Comparison of ENCODE assay signal across 14 cellular contexts in the genomic region with DNA sequence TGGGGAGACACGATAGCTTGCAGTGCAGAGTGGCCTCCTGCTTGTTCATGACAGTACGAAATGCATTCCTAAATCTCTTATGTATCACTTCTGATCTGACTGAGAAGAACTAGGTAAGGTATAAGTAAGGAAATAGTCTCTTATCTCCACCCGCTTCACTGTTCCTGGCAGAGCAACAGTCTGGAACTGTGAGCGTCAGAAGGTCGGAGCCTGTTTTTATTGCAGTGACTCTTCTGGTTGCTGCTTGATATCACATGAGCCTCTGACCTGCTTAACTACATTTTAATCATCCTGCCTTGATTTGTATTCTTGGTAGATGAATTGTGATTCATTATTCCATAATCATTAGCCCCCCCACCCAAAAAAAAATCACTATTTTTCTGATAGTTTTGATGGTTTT.
DNase-seq lines count a peak whose midpoint lies in the region; ATAC-seq, FAIRE-seq and TF ChIP-seq lines count a peak whose summit lies in the region.
"Had no signal": no experiment of that assay in that cellular context is flagged by ENCODE, and none has a peak within 500 bp of the region (broad histone marks: within the 10 kb centered on the region; RNA-seq: fewer than 3 reads in every experiment).

No MANE protein-coding gene starts in this region.

- H3K79me2 ChIP-seq in endothelial cell of umbilical vein (ENCODE audit: control insufficient read depth, insufficient read depth, low read length) (peaks cover 36% of the 10 kb centered on the region), keratinocyte (ENCODE audit: control insufficient read depth, insufficient read depth, low read length) (peaks cover 4% of the 10 kb centered on the region)

- POLR2A ChIA-PET in HEK293 (lab: Yijun Ruan, JAX) (no interaction called here), endothelial cell of umbilical vein (lab: Charles Lee) (no interaction called here), A673 (lab: Charles Lee; ENCODE audit: low non-redundant PET) (no interaction called here)

- H3K9me1 ChIP-seq in endothelial cell of umbilical vein (replicated peaks; ENCODE audit: control insufficient read depth, extremely low read depth, insufficient read depth, low read length), result no peaks in the 10 kb centered on the region
- H3K9me1 ChIP-seq in keratinocyte (ENCODE audit: control insufficient read depth, extremely low read depth, insufficient read depth, low read length), result peaks cover 3% of the 10 kb centered on the region

- no peaks in the 10 kb centered on the region for H3K9me3 ChIP-seq in HEK293 (ENCODE audit: control insufficient read depth, insufficient read depth, low read depth, low read length)
- H3K9me3 ChIP-seq in endothelial cell of umbilical vein (replicated peaks; ENCODE audit: control insufficient read depth, insufficient read depth, low read length), result no peaks in the 10 kb centered on the region
- H3K9me3 ChIP-seq in keratinocyte (ENCODE audit: control insufficient read depth, low read depth, low read length), result no peaks in the 10 kb centered on the region
- no peaks in the 10 kb centered on the region for H3K9me3 ChIP-seq in A673 (ENCODE audit: low read depth, low read length, poor library complexity, severe bottlenecking)

- H3K9ac ChIP-seq in endothelial cell of umbilical vein (replicated peaks; ENCODE audit: extremely low read depth, insufficient read depth, low read length) (no peak overlapping the region), keratinocyte (ENCODE audit: control insufficient read depth, extremely low read depth, insufficient read depth, low read length) (no peak overlapping the region)

- no peak overlapping the region for H3K27ac ChIP-seq in HEK293 (ENCODE audit: extremely low read depth, low read depth, low read length)
- H3K27ac ChIP-seq in endothelial cell of umbilical vein (ENCODE audit: insufficient read depth, low read depth, low read length), result no peak overlapping the region
- no peak overlapping the region for H3K27ac ChIP-seq in keratinocyte (ENCODE audit: control insufficient read depth, insufficient read depth, low read length)
- no peak overlapping the region for H3K27ac ChIP-seq in A673 (ENCODE audit: low read depth, low read length, poor library complexity, severe bottlenecking)
- H3K27ac ChIP-seq: skin epidermis had no signal

- DNase-seq in endothelial cell of umbilical vein (ENCODE audit: low read depth, low spot score), result peak; percentile 29
- DNase-seq in keratinocyte (ENCODE audit: low read depth, low spot score), result no peak
- no peak for DNase-seq in sciatic nerve (ENCODE audit: low spot score)
- no peak for DNase-seq in A673 (ENCODE audit: low spot score)
- DNase-seq in NCI-H2171 treated with DMSO at 0.1 percent for 48 hours (lab: John Stamatoyannopoulos, UW), result no peak
- no peak for DNase-seq in globus pallidus (ENCODE audit: low spot score)
- no peak for DNase-seq in activated CD4-positive, alpha-beta T cell treated with anti-CD3 and anti-CD28 coated beads, Interleukin-2, amount 50 U/mL, for 4 hours
- DNase-seq: activated CD4-positive, alpha-beta T cell treated with anti-CD3 and anti-CD28 coated beads for 36 hours; NCI-H1417; NCI-H748 treated with DMSO at 0.1 percent for 48 hours; nucleus accumbens; stimulated activated CD8-positive, alpha-beta memory T cell treated with anti-CD3 and anti-CD28 coated beads, Interleukin-4, amount 100 ng/mL, for 48 hours had no signal

- peak; percentile 36 for ATAC-seq in sciatic nerve
- ATAC-seq: activated CD4-positive, alpha-beta T cell treated with anti-CD3 and anti-CD28 coated beads for 36 hours had no signal

- dilution Hi-C loops in endothelial cell of umbilical vein (cut with MboI; ENCODE audit: extremely low pct_ligation_motif_present, low sequenced_read_pairs) (no loop called here), keratinocyte (cut with MboI; ENCODE audit: extremely low pct_ligation_motif_present, low sequenced_read_pairs) (no loop called here)

- TF ChIP-seq CTCF in HEK293 (tag by site-specific recombination; IDR thresholded peaks at IDR 0.05) (no peak), endothelial cell of umbilical vein (IDR thresholded peaks at IDR 0.05; ENCODE audit: extremely low read depth in 1 of 2, insufficient read depth in 1 of 2, low read depth in 1 of 2, low read length in 2 of 2) (no peak), keratinocyte (optimal IDR thresholded peaks at IDR 0.05 in 1 of 3, IDR thresholded peaks at IDR 0.05 in 1 of 3, conservative IDR thresholded peaks at IDR 0.05 in 1 of 3; ENCODE audit: extremely low read depth in 1 of 3, insufficient read depth in 2 of 3, low read length in 3 of 3) (no peak), A673 (conservative IDR thresholded peaks at IDR 0.05; ENCODE audit: low read depth, low read length) (no peak)

- CTCF ChIA-PET in HEK293 (lab: Yijun Ruan, JAX) (no interaction called here), endothelial cell of umbilical vein (lab: Charles Lee) (no interaction called here), A673 (lab: Charles Lee) (no interaction called here)

- H3K36me3 ChIP-seq in HEK293 (ENCODE audit: control insufficient read depth in 2 of 2, insufficient read depth in 1 of 2, low read length in 2 of 2) (no peaks in the 10 kb centered on the region), endothelial cell of umbilical vein (ENCODE audit: control insufficient read depth in 2 of 2, extremely low read depth in 1 of 2, insufficient read depth in 2 of 2, low read length in 2 of 2) (peaks cover 2% of the 10 kb centered on the region in 2 experiments), keratinocyte (ENCODE audit: control insufficient read depth in 2 of 2, extremely low read depth in 1 of 2, insufficient read depth in 2 of 2, low read length in 2 of 2) (no peaks in the 10 kb centered on the region), A673 (ENCODE audit: insufficient read depth, low read length, poor library complexity, severe bottlenecking) (no peaks in the 10 kb centered on the region)

- H4K20me1 ChIP-seq in endothelial cell of umbilical vein (replicated peaks; ENCODE audit: control insufficient read depth, extremely low read depth, insufficient read depth, low read length) (no peaks in the 10 kb centered on the region), keratinocyte (ENCODE audit: control insufficient read depth, extremely low read depth, insufficient read depth, low read length) (no peaks in the 10 kb centered on the region)

- BruUV-seq in endothelial cell of umbilical vein (replicated peaks; lab: Mats Ljungman, UMichigan) (no TSS peak), A673 (replicated peaks; lab: Mats Ljungman, UMichigan) (no TSS peak)

- H3K27me3 ChIP-seq in endothelial cell of umbilical vein (ENCODE audit: control insufficient read depth in 2 of 2, insufficient read depth in 2 of 2, low read length in 2 of 2) (no peaks in the 10 kb centered on the region), keratinocyte (ENCODE audit: control insufficient read depth, extremely low read depth, insufficient read depth, low read length) (no peaks in the 10 kb centered on the region), A673 (replicated peaks; ENCODE audit: insufficient read depth, low read depth, low read length, poor library complexity) (no peaks in the 10 kb centered on the region)

- FAIRE-seq in endothelial cell of umbilical vein (lab: Jason Lieb, UNC) (peak; percentile 43), keratinocyte (lab: Jason Lieb, UNC) (peak; percentile 5)

- no peak overlapping the region for H3K4me2 ChIP-seq in endothelial cell of umbilical vein (ENCODE audit: insufficient read depth, low read length)
- no peak overlapping the region for H3K4me2 ChIP-seq in keratinocyte (ENCODE audit: control insufficient read depth, extremely low read depth, insufficient read depth, low read depth, low read length)

- no peak overlapping the region for H3K4me3 ChIP-seq in HEK293 (ENCODE audit: low read depth, low read length)
- no peak overlapping the region for H3K4me3 ChIP-seq in endothelial cell of umbilical vein (replicated peaks in 1 of 3; ENCODE audit: insufficient read depth in 1 of 3, low read depth in 1 of 3, low read length in 3 of 3)
- no peak overlapping the region for H3K4me3 ChIP-seq in keratinocyte (ENCODE audit: control insufficient read depth in 2 of 3, extremely low read depth in 1 of 3, insufficient read depth in 2 of 3, low read depth in 1 of 3, low read length in 3 of 3)
- no peak overlapping the region for H3K4me3 ChIP-seq in A673 (ENCODE audit: low read depth, low read length, poor library complexity, severe bottlenecking)
- H3K4me3 ChIP-seq: skin epidermis had no signal

- TF ChIP-seq POLR2A in endothelial cell of umbilical vein (IDR thresholded peaks at IDR 0.05; ENCODE audit: low read depth, low read length), result no peak

- H3K4me1 ChIP-seq in HEK293 (ENCODE audit: control insufficient read depth, insufficient read depth, low read length), result no peaks in the 10 kb centered on the region
- peaks cover 46% of the 10 kb centered on the region for H3K4me1 ChIP-seq in endothelial cell of umbilical vein (ENCODE audit: control insufficient read depth, extremely low read depth, insufficient read depth, low read length)
- H3K4me1 ChIP-seq in keratinocyte (ENCODE audit: control insufficient read depth, extremely low read depth, insufficient read depth, low read length), result peaks cover 11% of the 10 kb centered on the region
- H3K4me1 ChIP-seq in A673 (ENCODE audit: insufficient read depth, low read length, poor library complexity, severe bottlenecking), result peaks cover 65% of the 10 kb centered on the region

- intact Hi-C loops in endothelial cell of umbilical vein (cut with micrococcal nuclease), result no loop called here
- intact Hi-C loops in sciatic nerve (cut with DNase I), result no loop called here
- intact Hi-C loops in A673 (cut with micrococcal nuclease; ENCODE audit: unreplicated experiment), result no loop called here

- H2AFZ ChIP-seq in endothelial cell of umbilical vein (ENCODE audit: low read depth, low read length), result no peak overlapping the region
- H2AFZ ChIP-seq in keratinocyte (ENCODE audit: control insufficient read depth, low read length), result no peak overlapping the region

TF ChIP-seq in HEK293, 187 proteins besides CTCF, POLR2A, EP300 and RAD21 (continues in another document):
- TF ChIP-seq TRIM28 (IDR thresholded peaks at IDR 0.05; ENCODE audit: borderline replicate concordance, low read length) (0 out of 2 replicates have a peak, but pooled peaks have one; percentile 57), ZNF660 (tag by site-specific recombination; IDR thresholded peaks at IDR 0.05) (no peak)

TF ChIP-seq in endothelial cell of umbilical vein, 7 proteins besides CTCF, POLR2A, EP300 and RAD21 (continues in another document):
- TF ChIP-seq JUN (IDR thresholded peaks at IDR 0.05; ENCODE audit: borderline replicate concordance, insufficient read depth, insufficient read length, low read depth), result no peak
- no peak for TF ChIP-seq MYC (IDR thresholded peaks at IDR 0.05; ENCODE audit: low read depth, low read length)
- no peak for TF ChIP-seq POLR2AphosphoS5 (IDR thresholded peaks at IDR 0.05; ENCODE audit: insufficient read depth, low read depth, low read length)
- no peak for TF ChIP-seq EZH2 (IDR thresholded peaks at IDR 0.05; ENCODE audit: borderline replicate concordance, low read depth, low read length, severe bottlenecking)
- no peak for TF ChIP-seq FOS (IDR thresholded peaks at IDR 0.05; ENCODE audit: borderline replicate concordance, insufficient read depth, low read length)
